ENCODE assay signal across 8 cellular contexts in genomic region chr3:126287536-126288181, GRCh38.
A peak's percentile ranks its signal among the peaks of the same experiment; 100 is the strongest.
DNase-seq lines count a peak whose midpoint lies in the region; ATAC-seq and TF ChIP-seq lines count a peak whose summit lies in the region.

No MANE protein-coding gene starts in this region.

- DNase-seq in amniotic stem cell (lab: John Stamatoyannopoulos, UW): peak; percentile 49
- peak; percentile 73 for DNase-seq in right atrium auricular region (ENCODE audit: low spot score)
- peak; percentile 44 for DNase-seq in pons (ENCODE audit: low spot score)
- DNase-seq in T-helper 2 cell: no peak
- no peak for DNase-seq in NCI-H1092 treated with DMSO at 0.1 percent for 48 hours (lab: John Stamatoyannopoulos, UW)

- peak overlapping the region; percentile 47 for H3K27ac ChIP-seq in HUES48 (ENCODE audit: low read depth, low read length)
- H3K27ac ChIP-seq in right atrium auricular region: peak overlapping the region; percentile 81 to 96

- H3K9ac ChIP-seq in HUES48 (ENCODE audit: low read depth, low read length): no peak overlapping the region

- ATAC-seq in GM18520 (IDR thresholded peaks at IDR 0.05; ENCODE audit: unreplicated experiment) (no peak), GM21381 (IDR thresholded peaks at IDR 0.05; ENCODE audit: unreplicated experiment) (no peak)

- H3K27me3 ChIP-seq in HUES48 (ENCODE audit: control insufficient read depth, insufficient read depth, low read length): peaks cover 49% of the 10 kb centered on the region
- no peaks in the 10 kb centered on the region for H3K27me3 ChIP-seq in right atrium auricular region

- no peak for TF ChIP-seq CTCF in right atrium auricular region (IDR thresholded peaks at IDR 0.05)

- H3K4me1 ChIP-seq in HUES48 (ENCODE audit: control insufficient read depth, insufficient read depth, low read length) (peaks cover 19% of the 10 kb centered on the region), right atrium auricular region (peaks cover 0 to 24% of the 10 kb centered on the region in 2 donors)

- H3K4me3 ChIP-seq in HUES48 (ENCODE audit: low read depth, low read length): peak overlapping the region; percentile 69
- peak overlapping the region; percentile 41 to 47 for H3K4me3 ChIP-seq in right atrium auricular region

- no peaks in the 10 kb centered on the region for H3K36me3 ChIP-seq in HUES48 (ENCODE audit: control insufficient read depth, insufficient read depth, low read length)
- H3K36me3 ChIP-seq in right atrium auricular region: no peaks in the 10 kb centered on the region

- H3K9me3 ChIP-seq in HUES48 (ENCODE audit: control insufficient read depth, insufficient read depth, low read length) (no peaks in the 10 kb centered on the region), right atrium auricular region (no peaks in the 10 kb centered on the region)

Comparison
In these comparisons a context has a peak if more than half of its experiments do, and no peak if none do; other contexts are left out.
1. DNase-seq: peak in amniotic stem cell (single experiment), right atrium auricular region (single experiment) and pons (single experiment); none in T-helper 2 cell (0 of 5) and NCI-H1092 treated with DMSO at 0.1 percent for 48 hours (single experiment).